Comparison of ENCODE assay signal across 27 cellular contexts in the genomic region with DNA sequence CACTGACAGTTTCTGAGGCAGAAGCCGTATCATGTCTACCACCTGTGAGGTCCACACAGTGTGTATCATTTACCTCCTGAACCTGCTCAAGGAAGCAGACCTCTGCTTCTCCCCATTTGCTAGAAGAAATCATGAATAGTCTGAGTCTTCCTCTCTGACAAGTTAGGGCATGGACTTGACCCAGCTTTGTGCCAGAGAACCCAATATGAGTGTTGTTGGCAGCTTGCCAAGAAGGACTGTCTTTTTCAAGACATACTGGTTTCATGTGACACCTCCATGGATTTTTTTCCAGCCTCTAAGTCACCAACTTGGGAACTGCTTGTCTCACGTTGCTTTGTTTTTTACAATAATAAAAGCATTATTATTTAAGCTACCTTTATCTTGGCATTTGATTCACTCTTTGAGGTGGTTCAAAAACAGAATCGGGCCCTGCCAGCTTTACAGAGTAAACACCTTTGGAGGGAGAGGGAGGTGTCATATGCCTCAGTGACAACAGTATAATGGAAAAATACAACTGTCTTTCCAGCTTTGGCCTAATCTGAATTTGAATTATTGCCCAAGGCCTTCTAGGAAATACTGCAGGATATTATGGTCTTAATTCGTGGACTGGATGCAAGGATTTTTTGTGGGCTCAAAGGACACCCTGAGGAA. TPM values are rescaled to one million over a fixed set of nuclear protein-coding genes. Genes with fewer than 3 reads are reported as not detected.
DNase-seq lines count a peak whose midpoint lies in the region; ATAC-seq lines count a peak whose summit lies in the region.
"Had no signal": no experiment of that assay in that cellular context is flagged by ENCODE, and none has a peak within 500 bp of the region (broad histone marks: within the 10 kb centered on the region; RNA-seq: fewer than 3 reads in every experiment).

No MANE protein-coding gene starts in this region.

- intact Hi-C loops in left ventricle myocardium superior (cut with micrococcal nuclease) (no loop called here), Right ventricle myocardium inferior (cut with DNase I) (no loop called here)

- no peak overlapping the region for H3K4me3 Mint-ChIP-seq in activated naive CD4-positive, alpha-beta T cell treated with anti-CD3 and anti-CD28 coated beads, Interleukin-2, amount 10 ng/mL, durations not matched to agents 7 days and 5 days
- H3K4me3 Mint-ChIP-seq: activated naive CD8-positive, alpha-beta T cell treated with anti-CD3 and anti-CD28 coated beads for 36 hours; nephron progenitor cell had no signal

- H3K36me3 Mint-ChIP-seq in activated naive CD4-positive, alpha-beta T cell treated with anti-CD3 and anti-CD28 coated beads, Interleukin-2, amount 10 ng/mL, durations not matched to agents 7 days and 5 days, result peaks cover 62% of the 10 kb centered on the region

- DNase-seq in left ventricle myocardium superior (no peak), Right ventricle myocardium inferior (ENCODE audit: missing footprints) (no peak), NCI-H2171 (lab: John Stamatoyannopoulos, UW) (peak; percentile 33), ureter (ENCODE audit: low spot score) (peak; percentile 75), AML-193 (lab: John Stamatoyannopoulos, UW) (no peak), mesenteric fat pad (ENCODE audit: low spot score) (no peak)
- no peak for DNase-seq in activated naive CD4-positive, alpha-beta T cell treated with anti-CD3 and anti-CD28 coated beads, Interleukin-2, amount 10 ng/mL, durations not matched to agents 7 days and 5 days
- DNase-seq: activated CD4-positive, alpha-beta T cell treated with anti-CD3 and anti-CD28 coated beads, Interleukin-2, amount 50 U/mL, for 4 hours; activated CD4-positive, CD25-positive, alpha-beta regulatory T cell; activated CD8-positive, alpha-beta memory T cell treated with anti-CD3 and anti-CD28 coated beads, Interleukin-2, amount 50 U/mL, for 4 hours; activated naive CD8-positive, alpha-beta T cell treated with anti-CD3 and anti-CD28 coated beads for 36 hours; cerebellar nuclear complex; effector CD4-positive, alpha-beta T cell; H7; Karpas-422; left lung; NCI-H1092; NCI-H524 treated with DMSO at 0.1 percent for 48 hours; nephron progenitor cell; stimulated activated CD4-positive, alpha-beta T cell treated with anti-CD3 and anti-CD28 coated beads, Interleukin-4, amount 100 ng/mL, for 4 hours; stimulated activated naive CD4-positive, alpha-beta T cell; T1000 had no signal

- H3K27ac Mint-ChIP-seq in activated naive CD4-positive, alpha-beta T cell treated with anti-CD3 and anti-CD28 coated beads, Interleukin-2, amount 10 ng/mL, durations not matched to agents 7 days and 5 days, result no peak overlapping the region
- H3K27ac Mint-ChIP-seq: activated naive CD8-positive, alpha-beta T cell treated with anti-CD3 and anti-CD28 coated beads for 36 hours; nephron progenitor cell had no signal

- CTCF ChIA-PET in activated naive CD4-positive, alpha-beta T cell treated with anti-CD3 and anti-CD28 coated beads, Interleukin-2, amount 10 ng/mL, durations not matched to agents 7 days and 5 days (lab: Charles Lee), result no interaction called here

- ATAC-seq in left ventricle myocardium superior (peak; percentile 50), Right ventricle myocardium inferior (no peak), esophagus mucosa (peak; percentile 85)
- ATAC-seq: left lung, sciatic nerve had no signal

- H3K9me3 Mint-ChIP-seq in activated naive CD4-positive, alpha-beta T cell treated with anti-CD3 and anti-CD28 coated beads, Interleukin-2, amount 10 ng/mL, durations not matched to agents 7 days and 5 days, result peaks cover 73% of the 10 kb centered on the region

- no peaks in the 10 kb centered on the region for H3K27me3 Mint-ChIP-seq in activated naive CD4-positive, alpha-beta T cell treated with anti-CD3 and anti-CD28 coated beads, Interleukin-2, amount 10 ng/mL, durations not matched to agents 7 days and 5 days
- H3K27me3 Mint-ChIP-seq: activated naive CD8-positive, alpha-beta T cell treated with anti-CD3 and anti-CD28 coated beads for 36 hours had no signal

- H3K4me1 Mint-ChIP-seq in activated naive CD4-positive, alpha-beta T cell treated with anti-CD3 and anti-CD28 coated beads, Interleukin-2, amount 10 ng/mL, durations not matched to agents 7 days and 5 days, result no peaks in the 10 kb centered on the region
- H3K4me1 Mint-ChIP-seq: activated naive CD8-positive, alpha-beta T cell treated with anti-CD3 and anti-CD28 coated beads for 36 hours; nephron progenitor cell had no signal

RNA-seq across cellular contexts. Expression of a gene that starts 9.6 kb away (rescaled TPM):
- total RNA-seq in left ventricle myocardium superior (11.1 TPM), Right ventricle myocardium inferior (10.1 TPM), esophagus mucosa (4.0 TPM), ureter (29.7 TPM), mesenteric fat pad (6.8 TPM)

RNA-seq across cellular contexts. Expression of a gene that starts 26.2 kb away (rescaled TPM):
- total RNA-seq in left ventricle myocardium superior (not detected), Right ventricle myocardium inferior (not detected), esophagus mucosa (not detected), ureter (1.7 TPM), mesenteric fat pad (not detected)
- total RNA-seq: esophagus muscularis mucosa, frontal cortex, H7, sciatic nerve, thoracic aorta had no signal

RNA-seq across cellular contexts. Expression of a gene that starts 28.5 kb away (rescaled TPM):
- total RNA-seq in left ventricle myocardium superior, result 12.9 TPM
- 14.9 TPM for total RNA-seq in Right ventricle myocardium inferior
- 9.6 TPM for total RNA-seq in esophagus mucosa
- total RNA-seq in ureter, result 25.0 TPM
- total RNA-seq in mesenteric fat pad, result 10.2 TPM

RNA-seq across cellular contexts. Expression of a gene that starts 39.3 kb away (rescaled TPM):
- total RNA-seq in left ventricle myocardium superior (3.1 TPM), Right ventricle myocardium inferior (4.0 TPM), esophagus mucosa (4.9 TPM), ureter (21.5 TPM), mesenteric fat pad (9.9 TPM)

RNA-seq across cellular contexts. Expression of a gene that starts 42.8 kb away (rescaled TPM):
- total RNA-seq in left ventricle myocardium superior (3.9 TPM), Right ventricle myocardium inferior (3.8 TPM), esophagus mucosa (2.1 TPM), ureter (5.3 TPM), mesenteric fat pad (3.0 TPM)

Comparison
In these comparisons a context has a peak if more than half of its experiments do, and no peak if none do; other contexts are left out.
1. DNase-seq: peak in NCI-H2171 (single experiment) and ureter (single experiment); none in left ventricle myocardium superior (single experiment), Right ventricle myocardium inferior (single experiment), AML-193 (0 of 2), activated naive CD4-positive, alpha-beta T cell treated with anti-CD3 and anti-CD28 coated beads, Interleukin-2, amount 10 ng/mL, durations not matched to agents 7 days and 5 days (single experiment) and mesenteric fat pad (single experiment).